Comparison of ENCODE assay signal across 8 cellular contexts in the genomic region with DNA sequence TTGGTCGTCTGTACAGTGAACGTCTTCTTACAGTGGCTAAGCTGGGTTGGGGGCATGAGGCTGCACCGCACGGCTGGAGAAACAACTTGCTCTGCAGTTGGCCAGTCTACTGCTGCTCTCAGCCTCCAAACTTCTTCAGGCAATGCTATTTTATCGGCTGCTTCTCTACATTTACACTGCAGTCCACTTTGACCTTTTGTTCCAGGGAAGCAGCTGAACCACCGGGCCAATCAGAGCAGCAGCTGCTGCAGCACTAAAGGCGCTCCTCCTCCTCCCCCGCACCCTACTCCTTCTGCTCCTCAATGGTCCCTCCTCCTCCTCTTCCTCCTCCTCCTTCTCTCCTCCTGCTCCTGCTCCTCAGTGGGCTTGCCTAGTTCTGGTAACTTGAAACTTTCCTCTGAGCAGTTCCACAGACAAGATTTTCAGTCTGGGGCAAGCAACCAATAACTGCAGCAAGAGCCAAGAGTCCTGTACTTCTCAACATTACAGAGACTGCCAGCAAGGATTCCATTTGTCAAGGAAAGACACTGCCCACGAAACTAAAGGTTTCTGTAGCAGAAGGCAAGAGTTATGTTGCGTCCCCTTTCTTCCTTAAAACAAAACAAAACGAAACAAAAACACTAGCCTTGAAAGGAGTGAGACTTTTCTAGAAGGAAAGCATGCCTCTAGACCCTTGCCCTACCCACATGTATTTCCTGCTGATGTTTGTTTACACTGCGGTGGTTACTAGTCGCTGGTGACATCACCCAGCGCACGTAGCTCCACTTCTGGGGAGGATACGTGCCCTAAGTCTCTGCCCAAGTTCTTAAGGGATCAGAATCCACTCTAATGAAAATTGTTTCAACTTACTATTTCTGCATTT.
A peak's percentile ranks its signal among the peaks of the same experiment; 100 is the strongest.
DNase-seq lines count a peak whose midpoint lies in the region; ATAC-seq and TF ChIP-seq lines count a peak whose summit lies in the region.

No MANE protein-coding gene starts in this region.

- peak overlapping the region; percentile 57 for H3K4me2 ChIP-seq in trophoblast cell (ENCODE audit: low read length)

- H3K23ac ChIP-seq in trophoblast cell (ENCODE audit: low read length) = no peak overlapping the region

- no peak overlapping the region for H3K18ac ChIP-seq in trophoblast cell (ENCODE audit: low read length)

- H3K27me3 ChIP-seq in adrenal gland = no peaks in the 10 kb centered on the region
- H3K27me3 ChIP-seq in heart left ventricle = no peaks in the 10 kb centered on the region
- H3K27me3 ChIP-seq in trophoblast cell (ENCODE audit: insufficient read depth, low read length) = no peaks in the 10 kb centered on the region
- H3K27me3 ChIP-seq in upper lobe of right lung = no peaks in the 10 kb centered on the region

- ATAC-seq in SK-N-SH treated with all-trans-retinoic acid at 6 μM for 48 hours = peak; percentile 86
- ATAC-seq in heart left ventricle = peak; percentile 93 to 99 (median 97)
- ATAC-seq in upper lobe of right lung = peak; percentile 98

- TF ChIP-seq CTCF in adrenal gland (IDR thresholded peaks at IDR 0.05) (no peak), heart left ventricle (IDR thresholded peaks at IDR 0.05) (no peak), upper lobe of right lung (IDR thresholded peaks at IDR 0.05) (no peak)

- H3K4me1 ChIP-seq in adrenal gland (replicated peaks in 1 of 2) = peaks cover 9 to 48% of the 10 kb centered on the region in 2 donors
- H3K4me1 ChIP-seq in heart left ventricle = peaks cover 0 to 51% (median 26%) of the 10 kb centered on the region in 12 donors
- peaks cover 0 to 6% of the 10 kb centered on the region in 2 experiments for H3K4me1 ChIP-seq in trophoblast cell (ENCODE audit: control insufficient read depth in 1 of 2, insufficient read depth in 2 of 2, low read length in 2 of 2)
- peaks cover 14% of the 10 kb centered on the region for H3K4me1 ChIP-seq in upper lobe of right lung

- no peaks in the 10 kb centered on the region for H3K9me3 ChIP-seq in KOPT-K1 (ENCODE audit: insufficient read depth, low read length, poor library complexity, severe bottlenecking)
- no peaks in the 10 kb centered on the region for H3K9me3 ChIP-seq in adrenal gland (replicated peaks in 1 of 3)
- no peaks in the 10 kb centered on the region for H3K9me3 ChIP-seq in heart left ventricle
- H3K9me3 ChIP-seq in trophoblast cell (ENCODE audit: insufficient read depth, low read depth, low read length) = no peaks in the 10 kb centered on the region
- no peaks in the 10 kb centered on the region for H3K9me3 ChIP-seq in upper lobe of right lung

- H4K12ac ChIP-seq in trophoblast cell (ENCODE audit: low read depth, low read length) = no peak overlapping the region

- peak; percentile 39 to 81 for TF ChIP-seq POLR2A in adrenal gland (IDR thresholded peaks at IDR 0.05)
- peak in 1 of 2 donors; percentile 63 for TF ChIP-seq POLR2A in heart left ventricle (IDR thresholded peaks at IDR 0.05)

- peaks cover 2% of the 10 kb centered on the region for H3K79me1 ChIP-seq in trophoblast cell (ENCODE audit: low read length)

- H2BK12ac ChIP-seq in trophoblast cell (ENCODE audit: low read length) = no peak overlapping the region

- no peak overlapping the region for H3K9ac ChIP-seq in trophoblast cell (ENCODE audit: low read length)

- H4K8ac ChIP-seq in trophoblast cell (ENCODE audit: low read depth, low read length) = peak overlapping the region; percentile 77

- no peak overlapping the region for H4K91ac ChIP-seq in trophoblast cell (ENCODE audit: low read depth, low read length)

- H3K36me3 ChIP-seq in KOPT-K1 (ENCODE audit: insufficient read depth, low read length) (no peaks in the 10 kb centered on the region), adrenal gland (replicated peaks in 1 of 2) (no peaks in the 10 kb centered on the region), heart left ventricle (no peaks in the 10 kb centered on the region), trophoblast cell (ENCODE audit: control insufficient read depth in 1 of 2, insufficient read depth in 2 of 2, low read length in 2 of 2) (no peaks in the 10 kb centered on the region), upper lobe of right lung (no peaks in the 10 kb centered on the region)

- no peak overlapping the region for H3K4ac ChIP-seq in trophoblast cell (ENCODE audit: low read depth, low read length)

- H2AK5ac ChIP-seq in trophoblast cell (ENCODE audit: low read length) = no peak overlapping the region

- intact Hi-C loops in adrenal gland (cut with DNase I) = no loop called here
- intact Hi-C loops in heart left ventricle (cut with DNase I) = loop anchor here in 4 of 10 donors (2.0 to 10.0 kb wide), 4 partner anchors 200 to 289 kb away; a partner anchor contains a TSS
- intact Hi-C loops in upper lobe of right lung (cut with DNase I) = no loop called here

- peak overlapping the region; percentile 6 for H3K27ac ChIP-seq in KOPT-K1 (ENCODE audit: low read depth, low read length, poor library complexity, severe bottlenecking)
- H3K27ac ChIP-seq in adrenal gland = peak overlapping the region; percentile 70 to 96 (median 86)
- H3K27ac ChIP-seq in heart left ventricle = peak overlapping the region; percentile 73 to 93 (median 86)
- H3K27ac ChIP-seq in trophoblast cell (ENCODE audit: low read depth, low read length) = peak overlapping the region; percentile 73
- peak overlapping the region; percentile 91 for H3K27ac ChIP-seq in upper lobe of right lung

- no peak overlapping the region for H2BK5ac ChIP-seq in trophoblast cell (ENCODE audit: low read depth, low read length, poor library complexity)

- no peaks in the 10 kb centered on the region for H3K79me2 ChIP-seq in trophoblast cell (ENCODE audit: control insufficient read depth, insufficient read depth, low read length, poor library complexity)

- WGBS in adrenal gland, 4 donors = 0 to 1% (median 0%) methylated on average over 16 of the region's 16 CpGs
- WGBS in heart left ventricle, 4 donors = 1 to 3% (median 1%) methylated on average over 16 of the region's 16 CpGs
- WGBS in trophoblast cell (ENCODE audit: extremely low coverage, insufficient coverage, insufficient read length) = no CpG with 5 or more reads among the region's 16 CpGs

- DNase-seq in EH (ENCODE audit: low read depth) = peak; percentile 95
- DNase-seq in GOT3 (lab: John Stamatoyannopoulos, UW) = peak; percentile 28
- peak; percentile 85 to 95 (median 93) for DNase-seq in adrenal gland
- peak; percentile 89 to 93 (median 89) for DNase-seq in heart left ventricle
- DNase-seq in trophoblast cell = peak; percentile 83 to 90
- DNase-seq in upper lobe of right lung = peak; percentile 89

- H2AFZ ChIP-seq in trophoblast cell (ENCODE audit: insufficient read depth, low read length, poor library complexity) = peak overlapping the region; percentile 91

- no peak overlapping the region for H3K14ac ChIP-seq in trophoblast cell (ENCODE audit: low read length)

- H3K4me3 ChIP-seq in adrenal gland (peak overlapping the region in 3 of 4 donors; percentile 34 to 67 (median 54)), heart left ventricle (peak overlapping the region; percentile 39 to 83 (median 62)), trophoblast cell (ENCODE audit: low read depth, low read length) (peak overlapping the region; percentile 33), upper lobe of right lung (peak overlapping the region; percentile 65)

- H2BK120ac ChIP-seq in trophoblast cell (ENCODE audit: insufficient read depth, low read length, poor library complexity) = no peak overlapping the region

TF ChIP-seq in SK-N-SH treated with all-trans-retinoic acid at 6 μM for 48 hours, 23 proteins besides CTCF, POLR2A, EP300 and RAD21 (continues in another document):
- TF ChIP-seq RARB (CRISPR knock-in tag; IDR thresholded peaks at IDR 0.05) (no peak), BACH2 (CRISPR knock-in tag; IDR thresholded peaks at IDR 0.05; ENCODE audit: borderline replicate concordance) (no peak), ZFP30 (CRISPR knock-in tag; IDR thresholded peaks at IDR 0.05) (no peak), PPARA (CRISPR knock-in tag; IDR thresholded peaks at IDR 0.05; ENCODE audit: borderline replicate concordance) (no peak), CSDC2 (CRISPR knock-in tag; IDR thresholded peaks at IDR 0.05) (no peak), ESRRG (CRISPR knock-in tag; IDR thresholded peaks at IDR 0.05) (no peak), ZNF8 (CRISPR knock-in tag; IDR thresholded peaks at IDR 0.05) (no peak), ZNF70 (CRISPR knock-in tag; IDR thresholded peaks at IDR 0.05) (no peak), TOX (CRISPR knock-in tag; IDR thresholded peaks at IDR 0.05; ENCODE audit: borderline replicate concordance) (no peak), ZFP3 (CRISPR knock-in tag; IDR thresholded peaks at IDR 0.05) (no peak)
- TF ChIP-seq, protein P1, sequence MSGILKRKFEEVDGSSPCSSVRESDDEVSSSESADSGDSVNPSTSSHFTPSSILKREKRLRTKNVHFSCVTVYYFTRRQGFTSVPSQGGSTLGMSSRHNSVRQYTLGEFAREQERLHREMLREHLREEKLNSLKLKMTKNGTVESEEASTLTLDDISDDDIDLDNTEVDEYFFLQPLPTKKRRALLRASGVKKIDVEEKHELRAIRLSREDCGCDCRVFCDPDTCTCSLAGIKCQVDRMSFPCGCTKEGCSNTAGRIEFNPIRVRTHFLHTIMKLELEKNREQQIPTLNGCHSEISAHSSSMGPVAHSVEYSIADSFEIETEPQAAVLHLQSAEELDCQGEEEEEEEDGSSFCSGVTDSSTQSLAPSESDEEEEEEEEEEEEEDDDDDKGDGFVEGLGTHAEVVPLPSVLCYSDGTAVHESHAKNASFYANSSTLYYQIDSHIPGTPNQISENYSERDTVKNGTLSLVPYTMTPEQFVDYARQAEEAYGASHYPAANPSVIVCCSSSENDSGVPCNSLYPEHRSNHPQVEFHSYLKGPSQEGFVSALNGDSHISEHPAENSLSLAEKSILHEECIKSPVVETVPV (CRISPR knock-in tag; IDR thresholded peaks at IDR 0.05) = no peak

Comparison
In these comparisons a context has a peak if more than half of its experiments do, and no peak if none do; other contexts are left out.
1. Peak in every context shown above with its lines: DNase-seq, ATAC-seq, H3K4me3 ChIP-seq and H3K27ac ChIP-seq.
2. DNase-seq: peak in every context shown above with its lines; median percentile 95 in EH; 93 in adrenal gland; 89 in heart left ventricle; 89 in upper lobe of right lung; 86 in trophoblast cell; 28 in GOT3.
3. H3K27ac ChIP-seq: peak in every context shown above with its lines; median percentile 91 in upper lobe of right lung; 86 in adrenal gland; 86 in heart left ventricle; 73 in trophoblast cell; 6 in KOPT-K1.